Comparison of ENCODE assay signal across 11 cellular contexts in the genomic region with DNA sequence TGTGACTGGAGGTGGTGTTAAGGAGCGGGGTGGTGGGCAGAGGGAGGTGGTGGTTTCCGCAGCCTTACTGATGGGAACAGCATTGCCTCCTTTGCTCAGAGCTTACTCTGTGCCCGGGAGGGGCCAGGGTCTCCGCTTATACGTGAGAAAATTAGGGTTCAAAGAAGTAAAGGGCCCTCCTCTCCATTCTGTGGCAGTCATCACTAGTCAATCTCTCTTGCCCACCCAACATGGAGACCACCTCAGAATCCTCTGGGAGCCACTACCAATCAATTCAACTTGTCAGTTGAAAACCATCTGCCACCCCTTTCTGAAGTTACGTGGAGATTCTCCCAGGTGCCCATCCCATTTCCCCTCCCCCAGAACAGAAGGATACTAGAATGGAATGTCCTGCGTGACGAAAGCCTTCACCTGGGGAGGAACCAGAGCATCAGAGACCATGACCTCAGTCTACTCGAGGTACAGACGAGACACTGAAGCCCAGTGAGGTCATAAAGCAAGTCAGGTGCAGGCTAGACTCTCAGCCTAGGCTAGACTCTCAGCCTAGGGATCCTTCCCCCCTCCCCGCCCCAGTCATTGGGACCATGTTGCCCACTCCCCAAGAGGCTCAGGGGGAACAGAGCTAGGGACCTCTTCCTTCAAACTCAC. TPM values are rescaled to one million over a fixed set of nuclear protein-coding genes. Genes with fewer than 3 reads are reported as not detected.
A peak's percentile ranks its signal among the peaks of the same experiment; 100 is the strongest.
DNase-seq lines count a peak whose midpoint lies in the region; ATAC-seq and TF ChIP-seq lines count a peak whose summit lies in the region.
"Had no signal": no experiment of that assay in that cellular context is flagged by ENCODE, and none has a peak within 500 bp of the region (broad histone marks: within the 10 kb centered on the region; RNA-seq: fewer than 3 reads in every experiment).

No MANE protein-coding gene starts in this region.

- intact Hi-C loops in transverse colon (cut with DNase I; ENCODE audit: low total_unique reads), result loop anchor here (5.0 kb wide), 1 partner anchor 47 kb away; no protein-coding TSS in a partner anchor

- H3K9me3 Mint-ChIP-seq in central memory CD8-positive, alpha-beta T cell, result no peaks in the 10 kb centered on the region

- peaks cover 24% of the 10 kb centered on the region for H3K4me1 Mint-ChIP-seq in central memory CD8-positive, alpha-beta T cell

- H3K4me1 ChIP-seq in HUES6 (ENCODE audit: control insufficient read depth, insufficient read depth, low read length) (peaks cover 12% of the 10 kb centered on the region; the same call in 1 of the 2 replicates), muscle layer of colon (ENCODE audit: insufficient read depth, low read length) (peaks cover 48% of the 10 kb centered on the region), transverse colon (peaks cover 17 to 54% (median 33%) of the 10 kb centered on the region in 4 donors)

- H3K4me3 ChIP-seq in HUES6 (ENCODE audit: low read depth, low read length), result peak overlapping the region; percentile 32
- peak overlapping the region; percentile 33 to 84 for H3K4me3 ChIP-seq in muscle layer of colon (ENCODE audit: low read depth in 1 of 2, low read length in 2 of 2)
- H3K4me3 ChIP-seq in transverse colon, result peak overlapping the region in 3 of 4 donors; percentile 45 to 60 (median 53)

- H3K27ac Mint-ChIP-seq in central memory CD8-positive, alpha-beta T cell (ENCODE audit: low read depth), result no peak overlapping the region

- H3K27ac ChIP-seq in HUES6 (ENCODE audit: low read depth, low read length) (no peak overlapping the region), muscle layer of colon (ENCODE audit: low read depth, low read length) (peak overlapping the region; percentile 84), transverse colon (peak overlapping the region; percentile 86 to 97 (median 96))
- H3K27ac ChIP-seq: HL-60 had no signal

- DNase-seq in central memory CD8-positive, alpha-beta T cell (ENCODE audit: low spot score in 2 of 2), result no peak
- DNase-seq in transverse colon (no peak), cortex of kidney (lab: John Stamatoyannopoulos, UW) (no peak)
- DNase-seq in activated T-cell treated with anti-CD3 and anti-CD28 coated beads, Interleukin-2, amount 50 U/mL, for 48 hours, result no peak
- DNase-seq: NCI-H1048, nucleus accumbens had no signal

- WGBS in transverse colon (ENCODE audit: low coverage in 1 of 2), 2 donors, result 61% methylated on average over 11 of the region's 11 CpGs; no CpG with 5 or more reads in 1 of the 2 donors

- no peak for TF ChIP-seq POLR2A in transverse colon (IDR thresholded peaks at IDR 0.05)

- no peaks in the 10 kb centered on the region for H3K9me3 ChIP-seq in HUES6 (ENCODE audit: control insufficient read depth, insufficient read depth, low read depth, low read length)
- H3K9me3 ChIP-seq in muscle layer of colon (ENCODE audit: low read length), result no peaks in the 10 kb centered on the region
- H3K9me3 ChIP-seq in transverse colon, result no peaks in the 10 kb centered on the region

- no peak for ATAC-seq in central memory CD8-positive, alpha-beta T cell (replicated peaks; ENCODE audit: extremely low read depth, poor library complexity, severe bottlenecking)
- ATAC-seq in GM19463 (IDR thresholded peaks at IDR 0.05; ENCODE audit: unreplicated experiment), result no peak

- peak overlapping the region; percentile 85 for H3K4me3 Mint-ChIP-seq in central memory CD8-positive, alpha-beta T cell

- no peaks in the 10 kb centered on the region for H3K36me3 ChIP-seq in HUES6 (ENCODE audit: control insufficient read depth, insufficient read depth, low read length)
- peaks cover 43% of the 10 kb centered on the region for H3K36me3 ChIP-seq in muscle layer of colon (ENCODE audit: insufficient read depth, low read length)
- peaks cover 0 to 3% (median 0%) of the 10 kb centered on the region in 4 donors for H3K36me3 ChIP-seq in transverse colon

- TF ChIP-seq EP300 in transverse colon (IDR thresholded peaks at IDR 0.05; ENCODE audit: low read depth), result no peak

- H3K36me3 Mint-ChIP-seq in central memory CD8-positive, alpha-beta T cell (ENCODE audit: insufficient read depth), result peaks cover 9% of the 10 kb centered on the region

- H3K27me3 ChIP-seq in HUES6 (ENCODE audit: control insufficient read depth, insufficient read depth, low read length) (peaks cover 23% of the 10 kb centered on the region), muscle layer of colon (ENCODE audit: control insufficient read depth in 1 of 2, insufficient read depth in 2 of 2, low read length in 2 of 2) (no peaks in the 10 kb centered on the region), transverse colon (no peaks in the 10 kb centered on the region)

- H3K27me3 Mint-ChIP-seq in central memory CD8-positive, alpha-beta T cell, result no peaks in the 10 kb centered on the region

- H3K9ac ChIP-seq in HUES6 (ENCODE audit: low read length) (no peak overlapping the region), muscle layer of colon (ENCODE audit: low read length) (peak overlapping the region; percentile 96)

- in situ Hi-C loops in transverse colon (cut with MboI; ENCODE audit: low pct_ligation_motif_present in 1 of 4, low pct_unique_long_range_greater_than_20kb in 1 of 4, low sequenced_read_pairs in 3 of 4), result no loop called here

- TF ChIP-seq CTCF in transverse colon (IDR thresholded peaks at IDR 0.05), result no peak

RNA-seq across cellular contexts. Expression of a gene that starts 2.0 kb away (rescaled TPM):
- 100 to 1,000 TPM; 247 to 334 (median 315) TPM for total RNA-seq in transverse colon

RNA-seq across cellular contexts. Expression of a gene that starts 17.4 kb away (rescaled TPM):
- 10 to 100 TPM; 22.4 to 51.2 (median 30.8) TPM for total RNA-seq in transverse colon

RNA-seq across cellular contexts. Expression of a gene that starts 24.3 kb away (rescaled TPM):
- total RNA-seq in transverse colon, result 100 to 1,000 TPM; 171 to 341 (median 219) TPM

RNA-seq across cellular contexts. Expression of a gene that starts 34.9 kb away (rescaled TPM):
- total RNA-seq in transverse colon, result not detected
- total RNA-seq: cerebellum had no signal

RNA-seq across cellular contexts. Expression of a gene that starts 54.6 kb away (rescaled TPM):
- 10 to 100 TPM; 18.5 to 52.4 (median 32.3) TPM for total RNA-seq in transverse colon
